In the genomic region with DNA sequence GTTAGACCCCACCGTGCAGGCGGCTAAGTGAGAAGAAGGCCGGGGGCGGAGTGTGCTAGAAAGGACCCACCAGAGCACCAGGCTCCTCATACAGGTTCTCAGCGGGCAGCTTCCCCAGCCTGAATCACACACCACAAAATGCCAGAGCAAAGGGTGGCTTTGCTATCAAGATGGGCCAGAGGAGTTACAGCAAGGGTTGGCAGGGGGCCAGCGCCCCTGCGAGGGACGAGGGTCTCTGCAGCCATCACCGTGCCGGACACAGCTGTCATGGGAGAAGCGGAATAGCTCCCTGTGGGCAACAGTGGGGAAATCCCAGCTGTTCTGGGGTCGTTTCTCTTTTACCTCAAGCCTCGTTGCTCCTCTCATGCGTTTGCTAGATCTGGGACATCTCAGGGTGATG, we compare ENCODE assay signal across 23 cellular contexts.
DNase-seq lines count a peak whose midpoint lies in the region; ATAC-seq, FAIRE-seq and TF ChIP-seq lines count a peak whose summit lies in the region.
"Had no signal": no experiment of that assay in that cellular context is flagged by ENCODE, and none has a peak within 500 bp of the region (broad histone marks: within the 10 kb centered on the region; RNA-seq: fewer than 3 reads in every experiment).

No MANE protein-coding gene starts in this region.

- H3F3A ChIP-seq in MM.1S (ENCODE audit: insufficient read depth, low read length) = no peaks in the 10 kb centered on the region

- ATAC-seq in K562 = no peak
- ATAC-seq: A549; CD8-positive, alpha-beta T cell; GM23338 had no signal

- intact Hi-C loops in K562 (cut with micrococcal nuclease) = no loop called here

- H3K9ac ChIP-seq in BLaER1 (no peak overlapping the region), K562 (ENCODE audit: insufficient read depth in 1 of 2, low read depth in 2 of 2, low read length in 2 of 2) (no peak overlapping the region), trophoblast cell (ENCODE audit: low read length) (no peak overlapping the region), MM.1S (ENCODE audit: low read length) (no peak overlapping the region)

- CTCF ChIA-PET in K562 (lab: Yijun Ruan, JAX; ENCODE audit: low intra/inter-chr PET ratio) = no interaction called here

- BruUV-seq in K562 (replicated peaks; lab: Mats Ljungman, UMichigan) = no TSS peak

- H3K36me3 ChIP-seq in BLaER1 (no peaks in the 10 kb centered on the region), H7 (replicated peaks; ENCODE audit: control insufficient read depth, insufficient read depth, low read length) (no peaks in the 10 kb centered on the region), K562 (ENCODE audit: control insufficient read depth, insufficient read depth, low read length) (no peaks in the 10 kb centered on the region), trophoblast cell (ENCODE audit: control insufficient read depth in 1 of 2, insufficient read depth in 2 of 2, low read length in 2 of 2) (no peaks in the 10 kb centered on the region), MM.1S (replicated peaks; ENCODE audit: insufficient read depth, low read length) (no peaks in the 10 kb centered on the region)
- H3K36me3 ChIP-seq: BE2C, HAP-1 had no signal

- H3K9me2 ChIP-seq in MM.1S (replicated peaks; ENCODE audit: insufficient read depth, low read length) = no peaks in the 10 kb centered on the region

- H3K18ac ChIP-seq in trophoblast cell (ENCODE audit: low read length) = no peak overlapping the region

- TF ChIP-seq CTCF in K562 (IDR thresholded peaks at IDR 0.05 in 2 of 3, conservative IDR thresholded peaks at IDR 0.05 in 1 of 3; ENCODE audit: insufficient read depth in 2 of 3, low read depth in 1 of 3, low read length in 3 of 3) (no peak), MM.1S (IDR thresholded peaks at IDR 0.05; ENCODE audit: low read length) (no peak)

- no peak overlapping the region for H4K12ac ChIP-seq in trophoblast cell (ENCODE audit: low read depth, low read length)

- H3K79me1 ChIP-seq in trophoblast cell (ENCODE audit: low read length) = no peaks in the 10 kb centered on the region

- TF ChIP-seq POLR2A in K562 (conservative IDR thresholded peaks at IDR 0.05) = no peak

- no peaks in the 10 kb centered on the region for H3K9me1 ChIP-seq in K562 (ENCODE audit: control insufficient read depth, insufficient read depth, low read length)

- H4K20me1 ChIP-seq in BLaER1 = no peaks in the 10 kb centered on the region
- H4K20me1 ChIP-seq in K562 (replicated peaks; ENCODE audit: control insufficient read depth, insufficient read depth, low read length) = peaks cover 4% of the 10 kb centered on the region; the same call in 1 of the 2 replicates
- H4K20me1 ChIP-seq in MM.1S (ENCODE audit: insufficient read depth, low read length) = no peaks in the 10 kb centered on the region

- H2AFZ ChIP-seq in K562 (ENCODE audit: low read depth, low read length) = no peak overlapping the region
- H2AFZ ChIP-seq in trophoblast cell (ENCODE audit: insufficient read depth, low read length, poor library complexity) = no peak overlapping the region
- no peak overlapping the region for H2AFZ ChIP-seq in MM.1S (ENCODE audit: low read length)
- H2AFZ ChIP-seq: GM23338 had no signal

- no peak overlapping the region for H3K4ac ChIP-seq in trophoblast cell (ENCODE audit: low read depth, low read length)

- H3K27ac ChIP-seq in BLaER1 (no peak overlapping the region), K562 (ENCODE audit: extremely low read depth, low read depth, low read length) (no peak overlapping the region), trophoblast cell (ENCODE audit: low read depth, low read length) (no peak overlapping the region), MM.1S (ENCODE audit: low read length) (no peak overlapping the region)
- H3K27ac ChIP-seq: A549 had no signal

- POLR2A ChIA-PET in K562 (lab: Yijun Ruan, JAX) = interaction anchor here (0.6 kb wide), 1 partner anchor 25 kb away, joined by 3 read pairs; no protein-coding TSS in a partner anchor

- peak overlapping the region; percentile 32 for H3K4me2 ChIP-seq in BLaER1
- no peak overlapping the region for H3K4me2 ChIP-seq in K562 (ENCODE audit: insufficient read depth, low read length)
- no peak overlapping the region for H3K4me2 ChIP-seq in trophoblast cell (ENCODE audit: low read length)
- no peak overlapping the region for H3K4me2 ChIP-seq in MM.1S (ENCODE audit: low read depth, low read length)
- H3K4me2 ChIP-seq: A549, GM23338 had no signal

- H3K9me3 ChIP-seq in BLaER1 = no peaks in the 10 kb centered on the region
- H3K9me3 ChIP-seq in K562 (replicated peaks; ENCODE audit: control insufficient read depth, insufficient read depth, low read depth, low read length) = no peaks in the 10 kb centered on the region
- H3K9me3 ChIP-seq in trophoblast cell (ENCODE audit: insufficient read depth, low read depth, low read length) = no peaks in the 10 kb centered on the region
- H3K9me3 ChIP-seq in MM.1S (replicated peaks; ENCODE audit: insufficient read depth, low read length) = no peaks in the 10 kb centered on the region
- H3K9me3 ChIP-seq: A549, BE2C, HAP-1 had no signal

- no peak for TF ChIP-seq RAD21 in K562 (CRISPR knock-in tag; conservative IDR thresholded peaks at IDR 0.05 in 1 of 2, IDR thresholded peaks at IDR 0.05 in 1 of 2)

- H3K79me2 ChIP-seq in K562 (ENCODE audit: control insufficient read depth, insufficient read depth, low read length) (no peaks in the 10 kb centered on the region), trophoblast cell (ENCODE audit: control insufficient read depth, insufficient read depth, low read length, poor library complexity) (no peaks in the 10 kb centered on the region), MM.1S (ENCODE audit: low read length) (no peaks in the 10 kb centered on the region)

- in situ Hi-C loops in K562 (cut with MboI) = no loop called here

- H3K27me3 ChIP-seq in BLaER1 (no peaks in the 10 kb centered on the region), H7 (ENCODE audit: control insufficient read depth, insufficient read depth, low read length) (no peaks in the 10 kb centered on the region; the same call in 1 of the 2 replicates), K562 (ENCODE audit: control insufficient read depth in 2 of 2, insufficient read depth in 2 of 2, low read length in 2 of 2) (peaks cover 13 to 66% of the 10 kb centered on the region in 2 experiments; a peak in 4 of 5 replicates), trophoblast cell (ENCODE audit: insufficient read depth, low read length) (no peaks in the 10 kb centered on the region), MM.1S (replicated peaks; ENCODE audit: insufficient read depth, low read length) (no peaks in the 10 kb centered on the region)
- H3K27me3 ChIP-seq: BE2C had no signal

- no peak overlapping the region for H2BK12ac ChIP-seq in trophoblast cell (ENCODE audit: low read length)

- 12% methylated on average over 12 of the region's 14 CpGs for WGBS in K562 (ENCODE audit: insufficient coverage, low coverage, missing lambda C conversion rate)
- WGBS in trophoblast cell (ENCODE audit: extremely low coverage, insufficient coverage, insufficient read length) = no CpG with 5 or more reads among the region's 14 CpGs

- FAIRE-seq in K562 (lab: Jason Lieb, UNC) = no peak
- FAIRE-seq: A549, D721Med, GM12891 had no signal

- no peak overlapping the region for H2AK5ac ChIP-seq in trophoblast cell (ENCODE audit: low read length)

- H2BK120ac ChIP-seq in trophoblast cell (ENCODE audit: insufficient read depth, low read length, poor library complexity) = peak overlapping the region; percentile 27

- TF ChIP-seq EP300 in K562 (IDR thresholded peaks at IDR 0.05; ENCODE audit: low read length) = no peak

- H3K14ac ChIP-seq in trophoblast cell (ENCODE audit: low read length) = no peak overlapping the region

- no peak overlapping the region for H2BK5ac ChIP-seq in trophoblast cell (ENCODE audit: low read depth, low read length, poor library complexity)

- DNase-seq in H7 (peak; percentile 42), K562 (ENCODE audit: extremely low read depth in 1 of 4, low spot score in 3 of 4) (no peak), trophoblast cell (no peak), MM.1S (no peak), NCI-H146 (lab: John Stamatoyannopoulos, UW) (no peak), HT-29 (ENCODE audit: low spot score) (no peak), HK-2 (ENCODE audit: unreplicated experiment) (no peak)
- DNase-seq: 8988T; ACHN; AML-193; BE2C; CD4-positive, CD25-positive, alpha-beta regulatory T cell; CD8-positive, alpha-beta T cell; DMS53; DMS79 treated with DMSO at 0.1 percent for 48 hours; GF-D8; HFFc6 had no signal

- H3K23ac ChIP-seq in trophoblast cell (ENCODE audit: low read length) = no peak overlapping the region

- peak overlapping the region; percentile 7 for H4K91ac ChIP-seq in trophoblast cell (ENCODE audit: low read depth, low read length)

- H3K4me3 ChIP-seq in BLaER1 (no peak overlapping the region), H7 (ENCODE audit: insufficient read depth, low read depth, low read length) (no peak overlapping the region), K562 (no peak overlapping the region), trophoblast cell (ENCODE audit: low read depth, low read length) (no peak overlapping the region), MM.1S (ENCODE audit: low read length) (no peak overlapping the region)
- H3K4me3 ChIP-seq: A549, GM23338, HAP-1 had no signal

- H3K4me1 ChIP-seq in BLaER1 (peaks cover 24% of the 10 kb centered on the region), K562 (replicated peaks in 1 of 2; ENCODE audit: control insufficient read depth in 2 of 2, insufficient read depth in 2 of 2, low read length in 2 of 2) (no peaks in the 10 kb centered on the region), trophoblast cell (ENCODE audit: control insufficient read depth in 1 of 2, insufficient read depth in 2 of 2, low read length in 2 of 2) (peaks cover 13 to 23% of the 10 kb centered on the region in 2 experiments), MM.1S (ENCODE audit: low read length) (no peaks in the 10 kb centered on the region)
- H3K4me1 ChIP-seq: A549, BE2C, HAP-1 had no signal

- no peak overlapping the region for H4K8ac ChIP-seq in trophoblast cell (ENCODE audit: low read depth, low read length)

TF ChIP-seq in K562, 482 proteins besides CTCF, POLR2A, EP300 and RAD21:
- TF ChIP-seq GABPB2 (CRISPR knock-in tag; conservative IDR thresholded peaks at IDR 0.05) (no peak), NFIC (IDR thresholded peaks at IDR 0.05) (peak; percentile 48)
